8 cellular contexts compared by ENCODE assay signal in the genomic region with DNA sequence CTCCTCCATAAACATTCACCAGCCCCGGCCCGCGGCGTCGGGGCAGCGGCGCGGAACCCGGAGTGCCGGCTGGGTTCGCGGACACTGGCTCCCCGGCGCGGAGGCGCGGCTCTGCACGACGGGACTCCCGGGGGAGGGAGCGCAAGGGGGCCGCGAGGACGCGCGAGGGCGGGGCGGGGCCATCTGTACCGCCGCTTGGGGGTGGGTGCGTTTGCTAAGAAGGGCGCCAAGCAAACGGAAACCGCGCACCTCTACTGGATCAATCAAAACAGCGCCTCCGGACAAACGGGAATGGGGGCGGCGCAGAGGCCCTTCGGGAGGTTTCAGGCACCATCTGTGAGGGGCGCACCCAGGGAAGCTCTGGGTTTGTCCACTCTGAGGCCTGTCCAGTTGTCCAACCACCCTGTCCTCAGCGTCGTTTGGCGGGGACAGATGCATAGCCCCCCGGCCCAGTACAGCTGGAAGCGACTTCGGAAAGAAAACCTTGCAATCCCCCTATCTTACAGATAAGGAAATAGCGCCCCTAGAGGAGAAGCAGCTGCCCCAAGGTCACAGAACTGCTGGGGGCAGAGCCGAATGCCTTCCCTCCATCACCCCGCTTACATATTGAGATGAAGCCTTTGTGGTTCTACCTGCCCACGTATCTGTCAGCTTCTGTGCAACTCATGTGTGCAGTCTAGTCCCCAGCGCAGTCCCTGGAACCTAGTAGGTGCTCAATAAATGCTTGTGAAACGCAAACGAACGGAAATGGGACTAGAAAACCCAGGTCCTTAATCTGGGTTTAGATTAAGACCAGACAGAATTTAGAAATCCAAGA. TPM values are rescaled to one million over a fixed set of nuclear protein-coding genes. Genes with fewer than 3 reads are reported as not detected.
DNase-seq lines count a peak whose midpoint lies in the region; ATAC-seq and TF ChIP-seq lines count a peak whose summit lies in the region.

No MANE protein-coding gene starts in this region.

- H3K9ac ChIP-seq in NT2/D1 (ENCODE audit: insufficient read length, low read depth), result peak overlapping the region; percentile 79
- H3K9ac ChIP-seq in muscle layer of colon (ENCODE audit: low read length), result no peak overlapping the region

- peak; percentile 68 for TF ChIP-seq CTCF in GM10266 (IDR thresholded peaks at IDR 0.05; ENCODE audit: control insufficient read depth, insufficient read depth, low read depth, missing control alignments)
- TF ChIP-seq CTCF in epithelial cell of proximal tubule (conservative IDR thresholded peaks at IDR 0.05; ENCODE audit: low read depth, low read length), result peak; percentile 81

- no peaks in the 10 kb centered on the region for H3K9me3 ChIP-seq in NT2/D1 (ENCODE audit: insufficient read depth, low read length)
- no peaks in the 10 kb centered on the region for H3K9me3 ChIP-seq in muscle layer of colon (ENCODE audit: low read length)

- no peaks in the 10 kb centered on the region for H3K36me3 ChIP-seq in NT2/D1 (ENCODE audit: insufficient read depth, insufficient read length, low read length)
- no peaks in the 10 kb centered on the region for H3K36me3 ChIP-seq in muscle layer of colon (ENCODE audit: insufficient read depth, low read length)

- no peak overlapping the region for H3K27ac ChIP-seq in muscle layer of colon (ENCODE audit: low read depth, low read length)

- peaks cover 9% of the 10 kb centered on the region for H3K27me3 ChIP-seq in NT2/D1 (ENCODE audit: insufficient read depth, insufficient read length)
- H3K27me3 ChIP-seq in muscle layer of colon (ENCODE audit: control insufficient read depth in 1 of 2, insufficient read depth in 2 of 2, low read length in 2 of 2), result no peaks in the 10 kb centered on the region

- ATAC-seq in HG03378 (IDR thresholded peaks at IDR 0.05; ENCODE audit: unreplicated experiment) (peak; percentile 53), GM21390 (IDR thresholded peaks at IDR 0.05; ENCODE audit: unreplicated experiment) (no peak)

- H3K4me3 ChIP-seq in NT2/D1 (ENCODE audit: insufficient read length, low read depth) (peak overlapping the region; percentile 48), epithelial cell of proximal tubule (ENCODE audit: low read depth, low read length) (peak overlapping the region; percentile 55), muscle layer of colon (ENCODE audit: low read depth in 1 of 2, low read length in 2 of 2) (peak overlapping the region; percentile 47 to 72)

- H3K4me1 ChIP-seq in NT2/D1 (ENCODE audit: insufficient read depth, insufficient read length), result no peaks in the 10 kb centered on the region
- H3K4me1 ChIP-seq in muscle layer of colon (ENCODE audit: insufficient read depth, low read length), result peaks cover 4% of the 10 kb centered on the region

- DNase-seq in GM10266 (ENCODE audit: extremely low spot score) (peak; percentile 86), NT2/D1 (ENCODE audit: low read depth, low spot score) (peak; percentile 52), epithelial cell of proximal tubule (ENCODE audit: low read depth) (no peak)
- peak; percentile 67 for DNase-seq in activated CD8-positive, alpha-beta memory T cell treated with anti-CD3 and anti-CD28 coated beads, Interleukin-2, amount 50 U/mL, for 4 hours
- DNase-seq in stimulated activated CD8-positive, alpha-beta memory T cell treated with anti-CD3 and anti-CD28 coated beads, Interleukin-7, amount 100 ng/mL, for 1 hour (ENCODE audit: low read depth in 2 of 2), result peak; percentile 20 to 26

RNA-seq across cellular contexts. Expression of a gene that starts 10.7 kb away (rescaled TPM):
- total RNA-seq in epithelial cell of proximal tubule, result under 0.01 and 0.12 TPM in 2 replicates
